In the genomic region with DNA sequence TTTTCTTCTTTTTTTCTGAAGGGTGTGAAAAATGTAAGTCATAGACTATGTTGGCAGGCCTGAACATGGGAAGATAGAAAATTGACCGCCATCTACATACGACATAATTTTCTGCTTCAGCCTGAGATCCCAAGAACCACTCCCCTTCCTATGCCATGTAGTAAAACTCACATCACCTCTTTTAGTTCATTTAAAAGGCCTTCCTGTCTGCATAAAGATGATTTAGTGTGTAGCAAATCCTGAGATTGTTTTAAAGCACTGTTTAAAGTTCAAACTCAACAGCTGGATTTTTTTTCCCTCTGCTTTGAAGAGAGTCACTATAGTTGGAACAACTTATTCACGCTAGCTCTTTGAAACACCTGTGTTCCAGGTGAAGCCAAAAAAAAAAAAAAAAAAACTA, we compare ENCODE assay signal across 1 cellular context.
TF ChIP-seq lines count a peak whose summit lies in the region.

No MANE protein-coding gene starts in this region.

TF ChIP-seq in A549, 52 proteins besides CTCF, POLR2A, EP300 and RAD21 (continued from another document):
- no peak for TF ChIP-seq MAX (IDR thresholded peaks at IDR 0.05)
- TF ChIP-seq EHMT2 (IDR thresholded peaks at IDR 0.05; ENCODE audit: low read depth), result no peak
- TF ChIP-seq ZC3H11A (IDR thresholded peaks at IDR 0.05), result no peak
- no peak for TF ChIP-seq FOSL2 (IDR thresholded peaks at IDR 0.05)
- no peak for TF ChIP-seq FOSL2 (CRISPR knock-in tag; IDR thresholded peaks at IDR 0.05)
- no peak for TF ChIP-seq TFCP2L1 (CRISPR knock-in tag; IDR thresholded peaks at IDR 0.05)
- TF ChIP-seq, protein P1, sequence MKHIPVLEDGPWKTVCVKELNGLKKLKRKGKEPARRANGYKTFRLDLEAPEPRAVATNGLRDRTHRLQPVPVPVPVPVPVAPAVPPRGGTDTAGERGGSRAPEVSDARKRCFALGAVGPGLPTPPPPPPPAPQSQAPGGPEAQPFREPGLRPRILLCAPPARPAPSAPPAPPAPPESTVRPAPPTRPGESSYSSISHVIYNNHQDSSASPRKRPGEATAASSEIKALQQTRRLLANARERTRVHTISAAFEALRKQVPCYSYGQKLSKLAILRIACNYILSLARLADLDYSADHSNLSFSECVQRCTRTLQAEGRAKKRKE (CRISPR knock-in tag; IDR thresholded peaks at IDR 0.05; ENCODE audit: low read depth), result no peak
